Comparison of ENCODE assay signal across 1 cellular context in the genomic region with DNA sequence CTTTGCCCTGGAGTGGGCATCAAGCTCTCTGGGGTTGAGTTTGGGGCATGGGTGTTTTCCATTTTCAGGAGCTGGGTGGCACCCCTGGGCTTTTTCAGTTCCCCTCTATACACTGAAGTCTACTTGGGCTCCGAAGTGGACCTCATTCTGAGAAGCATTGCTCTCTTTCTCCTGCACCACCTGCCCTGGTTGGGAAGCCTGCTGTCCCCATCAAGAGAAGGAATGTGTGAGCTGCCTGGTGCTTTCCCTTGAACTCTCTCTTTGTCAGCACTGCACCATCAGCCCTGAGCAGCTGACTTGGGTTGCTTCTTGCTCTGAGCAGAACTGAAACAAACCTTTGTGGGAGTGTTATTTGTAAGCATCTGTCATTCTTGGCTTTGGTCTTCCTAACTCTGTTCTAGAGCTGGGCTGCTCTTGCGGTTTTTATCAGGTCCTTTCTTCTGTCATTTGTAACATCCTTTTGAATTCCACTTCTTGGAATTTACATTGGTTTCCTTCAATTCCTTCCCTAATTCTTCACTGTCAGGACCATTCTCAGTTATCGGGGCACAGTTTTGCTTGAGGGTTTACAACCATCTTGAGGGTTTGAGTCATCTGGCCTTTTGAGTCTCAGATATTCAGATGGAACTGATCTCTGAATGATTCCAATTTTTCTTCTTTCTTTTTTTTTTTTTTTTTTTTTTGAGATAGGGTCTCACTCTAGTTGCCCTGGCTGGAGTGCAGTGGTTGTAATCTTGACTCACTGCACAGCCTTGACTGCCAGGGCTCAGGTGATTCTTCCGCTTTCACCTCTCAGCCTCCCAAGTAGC.
TF ChIP-seq lines count a peak whose summit lies in the region.

No MANE protein-coding gene starts in this region.

TF ChIP-seq in K562, 482 proteins besides CTCF, POLR2A, EP300 and RAD21 (continued from another document and continues in another):
- TF ChIP-seq, protein P1, sequence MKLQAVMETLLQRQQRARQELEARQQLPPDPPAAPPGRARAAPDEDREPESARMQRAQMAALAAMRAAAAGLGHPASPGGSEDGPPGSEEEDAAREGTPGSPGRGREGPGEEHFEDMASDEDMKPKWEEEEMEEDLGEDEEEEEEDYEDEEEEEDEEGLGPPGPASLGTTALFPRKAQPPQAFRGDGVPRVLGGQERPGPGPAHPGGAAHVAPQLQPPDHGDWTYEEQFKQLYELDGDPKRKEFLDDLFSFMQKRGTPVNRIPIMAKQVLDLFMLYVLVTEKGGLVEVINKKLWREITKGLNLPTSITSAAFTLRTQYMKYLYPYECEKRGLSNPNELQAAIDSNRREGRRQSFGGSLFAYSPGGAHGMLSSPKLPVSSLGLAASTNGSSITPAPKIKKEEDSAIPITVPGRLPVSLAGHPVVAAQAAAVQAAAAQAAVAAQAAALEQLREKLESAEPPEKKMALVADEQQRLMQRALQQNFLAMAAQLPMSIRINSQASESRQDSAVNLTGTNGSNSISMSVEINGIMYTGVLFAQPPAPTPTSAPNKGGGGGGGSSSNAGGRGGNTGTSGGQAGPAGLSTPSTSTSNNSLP (IDR thresholded peaks at IDR 0.05; ENCODE audit: borderline replicate concordance, low read depth, low read length): peak; percentile 94; the same call in 1 of the 2 replicates
- TF ChIP-seq ELK3 (CRISPR knock-in tag; IDR thresholded peaks at IDR 0.05) (0 out of 2 replicates have a peak, but pooled peaks have one; percentile 57), KAT2B (IDR thresholded peaks at IDR 0.05; ENCODE audit: low read depth, low read length) (peak; percentile 52), ZNF445 (CRISPR knock-in tag; IDR thresholded peaks at IDR 0.05; ENCODE audit: low read depth) (no peak), ZNF324 (CRISPR knock-in tag; IDR thresholded peaks at IDR 0.05) (peak; percentile 64; the same call in 1 of the 2 replicates), WHSC1 (IDR thresholded peaks at IDR 0.05; ENCODE audit: low read length) (peak; percentile 36), ZNF134 (CRISPR knock-in tag; conservative IDR thresholded peaks at IDR 0.05) (peak; percentile 44; the same call in 1 of the 2 replicates), CHD7 (IDR thresholded peaks at IDR 0.05; ENCODE audit: low read depth, low read length) (peak; percentile 72), TRIM24 (IDR thresholded peaks at IDR 0.05) (no peak)
- TF ChIP-seq, protein P2, sequence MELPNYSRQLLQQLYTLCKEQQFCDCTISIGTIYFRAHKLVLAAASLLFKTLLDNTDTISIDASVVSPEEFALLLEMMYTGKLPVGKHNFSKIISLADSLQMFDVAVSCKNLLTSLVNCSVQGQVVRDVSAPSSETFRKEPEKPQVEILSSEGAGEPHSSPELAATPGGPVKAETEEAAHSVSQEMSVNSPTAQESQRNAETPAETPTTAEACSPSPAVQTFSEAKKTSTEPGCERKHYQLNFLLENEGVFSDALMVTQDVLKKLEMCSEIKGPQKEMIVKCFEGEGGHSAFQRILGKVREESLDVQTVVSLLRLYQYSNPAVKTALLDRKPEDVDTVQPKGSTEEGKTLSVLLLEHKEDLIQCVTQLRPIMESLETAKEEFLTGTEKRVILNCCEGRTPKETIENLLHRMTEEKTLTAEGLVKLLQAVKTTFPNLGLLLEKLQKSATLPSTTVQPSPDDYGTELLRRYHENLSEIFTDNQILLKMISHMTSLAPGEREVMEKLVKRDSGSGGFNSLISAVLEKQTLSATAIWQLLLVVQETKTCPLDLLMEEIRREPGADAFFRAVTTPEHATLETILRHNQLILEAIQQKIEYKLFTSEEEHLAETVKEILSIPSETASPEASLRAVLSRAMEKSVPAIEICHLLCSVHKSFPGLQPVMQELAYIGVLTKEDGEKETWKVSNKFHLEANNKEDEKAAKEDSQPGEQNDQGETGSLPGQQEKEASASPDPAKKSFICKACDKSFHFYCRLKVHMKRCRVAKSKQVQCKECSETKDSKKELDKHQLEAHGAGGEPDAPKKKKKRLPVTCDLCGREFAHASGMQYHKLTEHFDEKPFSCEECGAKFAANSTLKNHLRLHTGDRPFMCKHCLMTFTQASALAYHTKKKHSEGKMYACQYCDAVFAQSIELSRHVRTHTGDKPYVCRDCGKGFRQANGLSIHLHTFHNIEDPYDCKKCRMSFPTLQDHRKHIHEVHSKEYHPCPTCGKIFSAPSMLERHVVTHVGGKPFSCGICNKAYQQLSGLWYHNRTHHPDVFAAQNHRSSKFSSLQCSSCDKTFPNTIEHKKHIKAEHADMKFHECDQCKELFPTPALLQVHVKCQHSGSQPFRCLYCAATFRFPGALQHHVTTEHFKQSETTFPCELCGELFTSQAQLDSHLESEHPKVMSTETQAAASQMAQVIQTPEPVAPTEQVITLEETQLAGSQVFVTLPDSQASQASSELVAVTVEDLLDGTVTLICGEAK (IDR thresholded peaks at IDR 0.05): no peak
- TF ChIP-seq, protein P2 (CRISPR knock-in tag; IDR thresholded peaks at IDR 0.05): 0 out of 2 replicates have a peak, but pooled peaks have one; percentile 56
- TF ChIP-seq, protein P3, sequence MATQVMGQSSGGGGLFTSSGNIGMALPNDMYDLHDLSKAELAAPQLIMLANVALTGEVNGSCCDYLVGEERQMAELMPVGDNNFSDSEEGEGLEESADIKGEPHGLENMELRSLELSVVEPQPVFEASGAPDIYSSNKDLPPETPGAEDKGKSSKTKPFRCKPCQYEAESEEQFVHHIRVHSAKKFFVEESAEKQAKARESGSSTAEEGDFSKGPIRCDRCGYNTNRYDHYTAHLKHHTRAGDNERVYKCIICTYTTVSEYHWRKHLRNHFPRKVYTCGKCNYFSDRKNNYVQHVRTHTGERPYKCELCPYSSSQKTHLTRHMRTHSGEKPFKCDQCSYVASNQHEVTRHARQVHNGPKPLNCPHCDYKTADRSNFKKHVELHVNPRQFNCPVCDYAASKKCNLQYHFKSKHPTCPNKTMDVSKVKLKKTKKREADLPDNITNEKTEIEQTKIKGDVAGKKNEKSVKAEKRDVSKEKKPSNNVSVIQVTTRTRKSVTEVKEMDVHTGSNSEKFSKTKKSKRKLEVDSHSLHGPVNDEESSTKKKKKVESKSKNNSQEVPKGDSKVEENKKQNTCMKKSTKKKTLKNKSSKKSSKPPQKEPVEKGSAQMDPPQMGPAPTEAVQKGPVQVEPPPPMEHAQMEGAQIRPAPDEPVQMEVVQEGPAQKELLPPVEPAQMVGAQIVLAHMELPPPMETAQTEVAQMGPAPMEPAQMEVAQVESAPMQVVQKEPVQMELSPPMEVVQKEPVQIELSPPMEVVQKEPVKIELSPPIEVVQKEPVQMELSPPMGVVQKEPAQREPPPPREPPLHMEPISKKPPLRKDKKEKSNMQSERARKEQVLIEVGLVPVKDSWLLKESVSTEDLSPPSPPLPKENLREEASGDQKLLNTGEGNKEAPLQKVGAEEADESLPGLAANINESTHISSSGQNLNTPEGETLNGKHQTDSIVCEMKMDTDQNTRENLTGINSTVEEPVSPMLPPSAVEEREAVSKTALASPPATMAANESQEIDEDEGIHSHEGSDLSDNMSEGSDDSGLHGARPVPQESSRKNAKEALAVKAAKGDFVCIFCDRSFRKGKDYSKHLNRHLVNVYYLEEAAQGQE (CRISPR knock-in tag; IDR thresholded peaks at IDR 0.05; ENCODE audit: low read depth): 0 out of 2 replicates have a peak, but pooled peaks have one; percentile 70
- TF ChIP-seq, protein P4, sequence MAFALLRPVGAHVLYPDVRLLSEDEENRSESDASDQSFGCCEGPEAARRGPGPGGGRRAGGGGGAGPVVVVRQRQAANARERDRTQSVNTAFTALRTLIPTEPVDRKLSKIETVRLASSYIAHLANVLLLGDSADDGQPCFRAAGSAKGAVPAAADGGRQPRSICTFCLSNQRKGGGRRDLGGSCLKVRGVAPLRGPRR (CRISPR knock-in tag; IDR thresholded peaks at IDR 0.05): no peak
